2 cellular contexts compared by ENCODE assay signal in the genomic region with DNA sequence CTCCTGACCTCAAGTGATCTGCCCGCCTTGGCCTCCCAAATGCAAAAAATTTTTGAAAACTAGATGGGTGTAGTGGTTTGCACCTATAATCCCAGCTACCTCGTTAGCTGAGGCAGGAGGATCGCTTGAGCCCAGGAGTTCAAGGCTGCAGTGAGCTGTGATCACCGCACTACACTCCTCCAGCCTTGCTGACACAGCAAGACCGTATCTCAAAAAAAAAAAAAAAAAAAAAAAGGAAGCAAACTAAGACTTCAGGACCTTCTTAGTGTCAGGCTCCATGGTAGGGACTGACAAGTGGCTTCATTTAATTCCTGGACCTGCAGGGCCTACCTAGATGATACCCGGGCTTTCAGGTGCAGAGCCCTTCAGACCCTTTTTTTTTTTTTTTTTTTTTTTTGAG.
A peak's percentile ranks its signal among the peaks of the same experiment; 100 is the strongest.
TF ChIP-seq lines count a peak whose summit lies in the region.

No MANE protein-coding gene starts in this region.

TF ChIP-seq in A549, 52 proteins besides CTCF, POLR2A, EP300 and RAD21:
- no peak for TF ChIP-seq NR3C1 (IDR thresholded peaks at IDR 0.05)
- TF ChIP-seq SMC3 (IDR thresholded peaks at IDR 0.05) = no peak
- peak; percentile 47 for TF ChIP-seq MAFK (IDR thresholded peaks at IDR 0.05; ENCODE audit: partially characterized antibody)
- no peak for TF ChIP-seq POLR2AphosphoS2 (conservative IDR thresholded peaks at IDR 0.05; ENCODE audit: low read length)
- TF ChIP-seq EHMT2 (IDR thresholded peaks at IDR 0.05; ENCODE audit: low read depth) = no peak
- TF ChIP-seq JUNB (IDR thresholded peaks at IDR 0.05) = no peak

TF ChIP-seq in endothelial cell of umbilical vein, 7 proteins besides CTCF, POLR2A, EP300 and RAD21:
- TF ChIP-seq, protein P1, sequence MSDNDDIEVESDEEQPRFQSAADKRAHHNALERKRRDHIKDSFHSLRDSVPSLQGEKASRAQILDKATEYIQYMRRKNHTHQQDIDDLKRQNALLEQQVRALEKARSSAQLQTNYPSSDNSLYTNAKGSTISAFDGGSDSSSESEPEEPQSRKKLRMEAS (IDR thresholded peaks at IDR 0.05; ENCODE audit: insufficient read depth, insufficient read length) = no peak
- TF ChIP-seq JUN (IDR thresholded peaks at IDR 0.05; ENCODE audit: borderline replicate concordance, insufficient read depth, insufficient read length, low read depth) = no peak
